ENCODE assay signal across 1 cellular context in the genomic region with DNA sequence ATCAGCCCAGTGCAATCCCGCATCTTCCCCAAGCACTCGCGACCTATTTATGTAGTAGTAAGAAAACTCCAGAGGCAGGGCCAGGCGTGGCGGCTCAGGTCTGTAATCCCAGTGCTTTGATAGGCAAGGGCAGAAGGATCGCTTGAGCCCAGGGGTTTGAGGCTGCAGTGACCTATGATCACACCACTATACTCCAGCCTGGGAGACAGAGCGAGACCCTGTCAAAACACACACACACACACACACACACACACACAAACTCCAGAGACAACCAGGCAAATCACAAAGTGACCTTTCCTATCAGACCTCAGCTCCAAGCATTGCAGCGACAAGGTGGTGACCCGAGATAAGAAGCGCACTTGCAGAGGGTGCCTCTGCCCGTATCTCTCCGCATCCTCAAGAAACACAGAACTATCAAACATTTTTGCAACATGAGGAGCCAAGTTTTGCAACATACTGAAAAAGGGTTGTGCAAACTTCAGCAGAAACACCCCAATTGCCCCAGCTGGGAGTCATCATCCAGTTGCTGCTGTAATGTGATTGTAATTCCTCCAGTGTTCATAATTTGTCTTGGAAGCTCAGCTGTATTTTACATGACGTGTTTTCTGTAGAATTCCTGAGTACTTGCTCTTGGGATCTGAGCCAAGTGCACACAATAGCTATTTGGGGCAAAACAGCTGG.
TF ChIP-seq lines count a peak whose summit lies in the region.

No MANE protein-coding gene starts in this region.

TF ChIP-seq in K562, 482 proteins besides CTCF, POLR2A, EP300 and RAD21 (continued from another document):
- TF ChIP-seq, protein P1, sequence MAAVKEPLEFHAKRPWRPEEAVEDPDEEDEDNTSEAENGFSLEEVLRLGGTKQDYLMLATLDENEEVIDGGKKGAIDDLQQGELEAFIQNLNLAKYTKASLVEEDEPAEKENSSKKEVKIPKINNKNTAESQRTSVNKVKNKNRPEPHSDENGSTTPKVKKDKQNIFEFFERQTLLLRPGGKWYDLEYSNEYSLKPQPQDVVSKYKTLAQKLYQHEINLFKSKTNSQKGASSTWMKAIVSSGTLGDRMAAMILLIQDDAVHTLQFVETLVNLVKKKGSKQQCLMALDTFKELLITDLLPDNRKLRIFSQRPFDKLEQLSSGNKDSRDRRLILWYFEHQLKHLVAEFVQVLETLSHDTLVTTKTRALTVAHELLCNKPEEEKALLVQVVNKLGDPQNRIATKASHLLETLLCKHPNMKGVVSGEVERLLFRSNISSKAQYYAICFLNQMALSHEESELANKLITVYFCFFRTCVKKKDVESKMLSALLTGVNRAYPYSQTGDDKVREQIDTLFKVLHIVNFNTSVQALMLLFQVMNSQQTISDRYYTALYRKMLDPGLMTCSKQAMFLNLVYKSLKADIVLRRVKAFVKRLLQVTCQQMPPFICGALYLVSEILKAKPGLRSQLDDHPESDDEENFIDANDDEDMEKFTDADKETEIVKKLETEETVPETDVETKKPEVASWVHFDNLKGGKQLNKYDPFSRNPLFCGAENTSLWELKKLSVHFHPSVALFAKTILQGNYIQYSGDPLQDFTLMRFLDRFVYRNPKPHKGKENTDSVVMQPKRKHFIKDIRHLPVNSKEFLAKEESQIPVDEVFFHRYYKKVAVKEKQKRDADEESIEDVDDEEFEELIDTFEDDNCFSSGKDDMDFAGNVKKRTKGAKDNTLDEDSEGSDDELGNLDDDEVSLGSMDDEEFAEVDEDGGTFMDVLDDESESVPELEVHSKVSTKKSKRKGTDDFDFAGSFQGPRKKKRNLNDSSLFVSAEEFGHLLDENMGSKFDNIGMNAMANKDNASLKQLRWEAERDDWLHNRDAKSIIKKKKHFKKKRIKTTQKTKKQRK (IDR thresholded peaks at IDR 0.05; ENCODE audit: borderline replicate concordance, low read depth, low read length) = no peak
- TF ChIP-seq ARID1B (IDR thresholded peaks at IDR 0.05) (peak; percentile 99), GATA2 (CRISPR knock-in tag; IDR thresholded peaks at IDR 0.05) (peak; percentile 95), SMARCC2 (IDR thresholded peaks at IDR 0.05; ENCODE audit: low read depth) (peak; percentile 92), FOXK2 (conservative IDR thresholded peaks at IDR 0.05 in 1 of 2, IDR thresholded peaks at IDR 0.05 in 1 of 2; ENCODE audit: low read depth in 2 of 2) (peak; percentile 61 to 78; a peak in 3 of 4 replicates), CREM (IDR thresholded peaks at IDR 0.05; ENCODE audit: low read depth) (peak; percentile 65), FOSL1 (tag; conservative IDR thresholded peaks at IDR 0.05) (peak; percentile 83), MTA1 (IDR thresholded peaks at IDR 0.05; ENCODE audit: borderline replicate concordance) (peak; percentile 90; the same call in 1 of the 2 replicates), KHSRP (IDR thresholded peaks at IDR 0.05) (peak; percentile 62; the same call in 1 of the 2 replicates), HMG20A (CRISPR knock-in tag; conservative IDR thresholded peaks at IDR 0.05) (0 out of 2 replicates have a peak, but pooled peaks have one; percentile 74), SOX6 (IDR thresholded peaks at IDR 0.05) (peak; percentile 94)
- TF ChIP-seq, protein P2, sequence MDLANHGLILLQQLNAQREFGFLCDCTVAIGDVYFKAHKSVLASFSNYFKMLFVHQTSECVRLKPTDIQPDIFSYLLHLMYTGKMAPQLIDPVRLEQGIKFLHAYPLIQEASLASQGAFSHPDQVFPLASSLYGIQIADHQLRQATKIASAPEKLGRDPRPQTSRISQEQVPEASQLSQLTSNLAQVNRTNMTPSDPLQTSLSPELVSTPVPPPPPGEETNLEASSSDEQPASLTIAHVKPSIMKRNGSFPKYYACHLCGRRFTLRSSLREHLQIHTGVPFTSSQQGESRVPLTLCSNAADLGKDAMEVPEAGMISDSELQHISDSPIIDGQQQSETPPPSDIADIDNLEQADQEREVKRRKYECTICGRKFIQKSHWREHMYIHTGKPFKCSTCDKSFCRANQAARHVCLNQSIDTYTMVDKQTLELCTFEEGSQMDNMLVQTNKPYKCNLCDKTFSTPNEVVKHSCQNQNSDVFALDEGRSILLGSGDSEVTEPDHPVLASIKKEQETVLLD (IDR thresholded peaks at IDR 0.05) = 0 out of 2 replicates have a peak, but pooled peaks have one; percentile 24
- TF ChIP-seq, protein P3, sequence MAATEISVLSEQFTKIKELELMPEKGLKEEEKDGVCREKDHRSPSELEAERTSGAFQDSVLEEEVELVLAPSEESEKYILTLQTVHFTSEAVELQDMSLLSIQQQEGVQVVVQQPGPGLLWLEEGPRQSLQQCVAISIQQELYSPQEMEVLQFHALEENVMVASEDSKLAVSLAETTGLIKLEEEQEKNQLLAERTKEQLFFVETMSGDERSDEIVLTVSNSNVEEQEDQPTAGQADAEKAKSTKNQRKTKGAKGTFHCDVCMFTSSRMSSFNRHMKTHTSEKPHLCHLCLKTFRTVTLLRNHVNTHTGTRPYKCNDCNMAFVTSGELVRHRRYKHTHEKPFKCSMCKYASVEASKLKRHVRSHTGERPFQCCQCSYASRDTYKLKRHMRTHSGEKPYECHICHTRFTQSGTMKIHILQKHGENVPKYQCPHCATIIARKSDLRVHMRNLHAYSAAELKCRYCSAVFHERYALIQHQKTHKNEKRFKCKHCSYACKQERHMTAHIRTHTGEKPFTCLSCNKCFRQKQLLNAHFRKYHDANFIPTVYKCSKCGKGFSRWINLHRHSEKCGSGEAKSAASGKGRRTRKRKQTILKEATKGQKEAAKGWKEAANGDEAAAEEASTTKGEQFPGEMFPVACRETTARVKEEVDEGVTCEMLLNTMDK (IDR thresholded peaks at IDR 0.05; ENCODE audit: borderline replicate concordance, insufficient read depth, low read depth, low read length, poor library complexity, severe bottlenecking) = no peak
- TF ChIP-seq, protein P4, sequence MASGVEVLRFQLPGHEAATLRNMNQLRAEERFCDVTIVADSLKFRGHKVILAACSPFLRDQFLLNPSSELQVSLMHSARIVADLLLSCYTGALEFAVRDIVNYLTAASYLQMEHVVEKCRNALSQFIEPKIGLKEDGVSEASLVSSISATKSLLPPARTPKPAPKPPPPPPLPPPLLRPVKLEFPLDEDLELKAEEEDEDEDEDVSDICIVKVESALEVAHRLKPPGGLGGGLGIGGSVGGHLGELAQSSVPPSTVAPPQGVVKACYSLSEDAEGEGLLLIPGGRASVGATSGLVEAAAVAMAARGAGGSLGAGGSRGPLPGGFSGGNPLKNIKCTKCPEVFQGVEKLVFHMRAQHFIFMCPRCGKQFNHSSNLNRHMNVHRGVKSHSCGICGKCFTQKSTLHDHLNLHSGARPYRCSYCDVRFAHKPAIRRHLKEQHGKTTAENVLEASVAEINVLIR (CRISPR knock-in tag; IDR thresholded peaks at IDR 0.05) = peak; percentile 10; the same call in 1 of the 2 replicates
TF ChIP-seq in K562: peak in this region for 147.
